ENCODE assay signal across 8 cellular contexts in the genomic region with DNA sequence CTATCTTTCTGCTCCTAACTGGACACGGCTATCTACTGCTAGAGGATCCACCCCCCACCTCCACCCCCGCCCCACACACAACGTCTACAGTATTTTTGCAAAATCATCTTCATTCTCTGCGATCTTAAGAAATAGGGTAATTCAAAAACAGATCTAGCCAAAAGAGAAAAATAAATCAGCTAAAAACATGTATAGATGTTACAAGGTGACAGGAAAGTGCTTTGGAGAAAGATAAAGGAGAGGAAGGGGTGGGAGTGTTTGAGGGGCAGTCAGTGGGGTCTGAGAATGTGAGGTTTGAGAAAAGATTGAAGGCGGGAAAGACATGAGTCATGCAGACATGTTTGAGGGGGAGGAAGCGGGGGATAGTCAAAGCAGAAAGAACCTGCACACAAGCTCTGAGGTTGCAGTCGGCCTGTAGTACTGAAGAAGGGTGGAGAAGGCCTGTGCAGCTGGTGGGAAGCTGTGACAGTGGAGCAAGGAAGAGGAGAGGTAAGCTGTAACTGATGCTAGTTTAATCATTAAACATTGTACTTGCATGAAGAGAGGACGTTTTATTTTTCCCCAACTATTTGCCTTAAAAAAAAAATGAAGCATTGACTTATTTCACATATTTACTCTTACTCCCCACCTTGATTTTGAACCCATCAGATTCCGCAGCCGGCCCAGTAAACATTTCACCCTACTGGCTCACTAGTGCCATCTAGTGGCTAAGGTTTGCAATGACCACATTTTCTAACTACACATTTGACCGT.
A peak's percentile ranks its signal among the peaks of the same experiment; 100 is the strongest.
DNase-seq lines count a peak whose midpoint lies in the region; ATAC-seq and TF ChIP-seq lines count a peak whose summit lies in the region.

No MANE protein-coding gene starts in this region.

- H3K27me3 Mint-ChIP-seq in HFFc6 (ENCODE audit: insufficient read depth) = no peaks in the 10 kb centered on the region
- peaks cover 17% of the 10 kb centered on the region for H3K27me3 Mint-ChIP-seq in T-helper 17 cell
- peaks cover 6% of the 10 kb centered on the region for H3K27me3 Mint-ChIP-seq in brain

- H3K9me3 Mint-ChIP-seq in HFFc6 (no peaks in the 10 kb centered on the region), brain (no peaks in the 10 kb centered on the region)

- DNase-seq in Right ventricle myocardium inferior (ENCODE audit: missing footprints) = peak; percentile 63
- no peak for DNase-seq in cardiac septum (ENCODE audit: low spot score)
- DNase-seq in HFFc6 = peak; percentile 0
- DNase-seq in MV-4-11 (lab: John Stamatoyannopoulos, UW) = peak; percentile 44
- peak in 2 of 3 donors; percentile 15 to 39 for DNase-seq in T-helper 17 cell
- DNase-seq in islet precursor cell = peak; percentile 77
- peak; percentile 13 to 34 for DNase-seq in stimulated activated CD4-positive, alpha-beta T cell treated with anti-CD3 and anti-CD28 coated beads, Interleukin-4, amount 100 ng/mL, for 4 hours

- intact Hi-C loops in Right ventricle myocardium inferior (cut with DNase I) = loop anchor here (5.0 kb wide), 2 partner anchors 85 to 330 kb away; a partner anchor contains a TSS
- intact Hi-C loops in cardiac septum (cut with DNase I) = loop anchor here (10.0 kb wide), 2 partner anchors 93 to 333 kb away; a partner anchor contains a TSS

- TF ChIP-seq CTCF in HFFc6 (IDR thresholded peaks at IDR 0.05) = peak; percentile 85
- peak; percentile 78 to 88 for TF ChIP-seq CTCF in brain (conservative IDR thresholded peaks at IDR 0.05)

- ATAC-seq in Right ventricle myocardium inferior (peak; percentile 48), T-helper 17 cell (peak; percentile 73)

- H3K27ac Mint-ChIP-seq in HFFc6 (no peak overlapping the region), T-helper 17 cell (peak overlapping the region; percentile 34), brain (peak overlapping the region in 3 of 5 experiments; percentile 1 to 38 (median 4))

- H3K36me3 Mint-ChIP-seq in HFFc6 (ENCODE audit: low read depth) (no peaks in the 10 kb centered on the region), T-helper 17 cell (ENCODE audit: low read depth) (peaks cover 2% of the 10 kb centered on the region), brain (peaks cover 21% of the 10 kb centered on the region)

- H3K4me1 Mint-ChIP-seq in HFFc6 (ENCODE audit: low read depth) (no peaks in the 10 kb centered on the region), T-helper 17 cell (peaks cover 8% of the 10 kb centered on the region), brain (peaks cover 10% of the 10 kb centered on the region)

- no peaks in the 10 kb centered on the region for H3K9me3 ChIP-seq in T-helper 17 cell (ENCODE audit: control insufficient read depth, low read length, poor library complexity, severe bottlenecking)

- H3K4me3 Mint-ChIP-seq in HFFc6 (no peak overlapping the region), T-helper 17 cell (peak overlapping the region; percentile 28), brain (peak overlapping the region in 1 of 5 experiments; percentile 3)
